9 cellular contexts compared by ENCODE assay signal in the genomic region with DNA sequence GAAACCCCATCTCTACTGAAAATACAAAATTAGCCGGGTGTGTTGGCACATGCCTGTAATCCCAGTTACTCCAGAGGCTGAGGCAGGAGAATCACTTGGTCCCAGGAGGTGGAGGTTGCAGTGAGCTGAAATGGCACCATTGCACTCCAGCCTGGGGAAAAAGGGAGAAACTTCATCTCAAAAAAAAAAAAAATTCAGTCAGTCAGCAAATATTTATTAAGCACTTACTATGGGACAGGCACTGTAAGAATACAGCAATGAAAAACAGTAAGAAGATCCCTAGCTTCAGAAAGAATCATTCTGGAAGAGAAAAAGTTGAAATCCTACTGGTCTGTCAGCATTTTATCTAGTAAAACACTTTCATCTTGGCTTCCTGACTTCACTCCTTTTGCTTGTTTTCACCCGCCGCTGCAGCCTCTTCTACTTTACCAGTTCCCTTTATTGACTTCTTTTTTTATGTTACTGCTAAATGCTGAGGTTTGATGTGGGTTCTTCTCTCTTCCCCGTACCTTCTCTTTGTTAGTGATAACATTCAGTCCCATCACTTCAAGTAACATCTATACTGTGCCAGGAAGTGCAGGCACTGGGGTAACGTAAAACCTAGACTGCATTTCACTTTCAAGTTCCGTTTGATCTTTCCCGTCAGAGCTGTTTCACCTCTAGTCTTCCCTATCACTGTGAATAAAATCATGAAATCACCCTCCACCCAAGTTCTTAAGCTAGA. TPM values are rescaled to one million over a fixed set of nuclear protein-coding genes. Genes with fewer than 3 reads are reported as not detected.
A peak's percentile ranks its signal among the peaks of the same experiment; 100 is the strongest.
DNase-seq lines count a peak whose midpoint lies in the region; ATAC-seq, FAIRE-seq and TF ChIP-seq lines count a peak whose summit lies in the region.
"Had no signal": no experiment of that assay in that cellular context is flagged by ENCODE, and none has a peak within 500 bp of the region (broad histone marks: within the 10 kb centered on the region; RNA-seq: fewer than 3 reads in every experiment).

No MANE protein-coding gene starts in this region.

- H3K36me3 ChIP-seq in Loucy (ENCODE audit: insufficient read depth, low read length) (no peaks in the 10 kb centered on the region), trophoblast cell (ENCODE audit: control insufficient read depth in 1 of 2, insufficient read depth in 2 of 2, low read length in 2 of 2) (no peaks in the 10 kb centered on the region)

- TF ChIP-seq POLR2A in GM12891 (IDR thresholded peaks at IDR 0.05; ENCODE audit: low read depth, low read length), result peak; percentile 51; the same call in 1 of the 2 replicates

- H3K4me2 ChIP-seq in Loucy (ENCODE audit: low read depth, low read length, poor library complexity, severe bottlenecking), result peak overlapping the region; percentile 53
- H3K4me2 ChIP-seq in trophoblast cell (ENCODE audit: low read length), result no peak overlapping the region

- no CpG with 5 or more reads among the region's 7 CpGs for WGBS in trophoblast cell (ENCODE audit: extremely low coverage, insufficient coverage, insufficient read length)

- TF ChIP-seq CTCF in Loucy (conservative IDR thresholded peaks at IDR 0.05; ENCODE audit: low read length), result no peak

- H4K8ac ChIP-seq in trophoblast cell (ENCODE audit: low read depth, low read length), result no peak overlapping the region

- H2BK12ac ChIP-seq in trophoblast cell (ENCODE audit: low read length), result no peak overlapping the region

- H3K27ac ChIP-seq in trophoblast cell (ENCODE audit: low read depth, low read length), result no peak overlapping the region

- H3K9me2 ChIP-seq in Loucy (replicated peaks; ENCODE audit: low read depth, low read length), result no peaks in the 10 kb centered on the region

- no peak overlapping the region for H3K14ac ChIP-seq in trophoblast cell (ENCODE audit: low read length)

- no peaks in the 10 kb centered on the region for H3K27me3 ChIP-seq in Loucy (ENCODE audit: insufficient read depth, low read length, poor library complexity, severe bottlenecking)
- no peaks in the 10 kb centered on the region for H3K27me3 ChIP-seq in trophoblast cell (ENCODE audit: insufficient read depth, low read length)

- no peak overlapping the region for H3K18ac ChIP-seq in trophoblast cell (ENCODE audit: low read length)

- H3K9ac ChIP-seq in Loucy (ENCODE audit: low read depth, low read length, poor library complexity, severe bottlenecking), result peak overlapping the region; percentile 75
- no peak overlapping the region for H3K9ac ChIP-seq in trophoblast cell (ENCODE audit: low read length)

- H3K4me1 ChIP-seq in Loucy (ENCODE audit: insufficient read depth, low read length, poor library complexity, severe bottlenecking), result peaks cover 19% of the 10 kb centered on the region
- H3K4me1 ChIP-seq in trophoblast cell (ENCODE audit: control insufficient read depth in 1 of 2, insufficient read depth in 2 of 2, low read length in 2 of 2), result no peaks in the 10 kb centered on the region

- peak overlapping the region; percentile 88 for H3K27ac Mint-ChIP-seq in activated naive CD4-positive, alpha-beta T cell treated with anti-CD3 and anti-CD28 coated beads for 36 hours

- CTCF ChIA-PET in activated naive CD4-positive, alpha-beta T cell treated with anti-CD3 and anti-CD28 coated beads for 36 hours (lab: Charles Lee), result interaction anchor here (1.3 kb wide), 1 partner anchor 9 kb away, joined by 4 read pairs; no protein-coding TSS in a partner anchor

- H2AFZ ChIP-seq in Loucy (ENCODE audit: low read length), result peak overlapping the region; percentile 61
- no peak overlapping the region for H2AFZ ChIP-seq in trophoblast cell (ENCODE audit: insufficient read depth, low read length, poor library complexity)

- peak; percentile 90 for FAIRE-seq in GM12891 (lab: Jason Lieb, UNC)

- no peak overlapping the region for H3K4ac ChIP-seq in trophoblast cell (ENCODE audit: low read depth, low read length)

- no peaks in the 10 kb centered on the region for H3K9me3 Mint-ChIP-seq in activated naive CD4-positive, alpha-beta T cell treated with anti-CD3 and anti-CD28 coated beads for 36 hours

- no peaks in the 10 kb centered on the region for H3K79me1 ChIP-seq in trophoblast cell (ENCODE audit: low read length)

- H4K12ac ChIP-seq in trophoblast cell (ENCODE audit: low read depth, low read length), result no peak overlapping the region

- H3K4me3 ChIP-seq in Loucy (ENCODE audit: low read length, poor library complexity, severe bottlenecking) (peak overlapping the region; percentile 71), trophoblast cell (ENCODE audit: low read depth, low read length) (no peak overlapping the region)
- H3K4me3 ChIP-seq: skin epidermis had no signal

- ATAC-seq in GM21723 (IDR thresholded peaks at IDR 0.05; ENCODE audit: unreplicated experiment) (peak; percentile 97), left lobe of liver (no peak)

- no peak overlapping the region for H2BK120ac ChIP-seq in trophoblast cell (ENCODE audit: insufficient read depth, low read length, poor library complexity)

- H3K4me1 Mint-ChIP-seq in activated naive CD4-positive, alpha-beta T cell treated with anti-CD3 and anti-CD28 coated beads for 36 hours (ENCODE audit: low read depth), result peaks cover 33% of the 10 kb centered on the region

- H2BK5ac ChIP-seq in trophoblast cell (ENCODE audit: low read depth, low read length, poor library complexity), result no peak overlapping the region

- H3K27me3 Mint-ChIP-seq in activated naive CD4-positive, alpha-beta T cell treated with anti-CD3 and anti-CD28 coated beads for 36 hours (ENCODE audit: low read depth), result no peaks in the 10 kb centered on the region

- H4K91ac ChIP-seq in trophoblast cell (ENCODE audit: low read depth, low read length), result no peak overlapping the region

- no peak overlapping the region for H3K23ac ChIP-seq in trophoblast cell (ENCODE audit: low read length)

- H3K9me3 ChIP-seq in Loucy (ENCODE audit: insufficient read depth, low read depth, low read length) (no peaks in the 10 kb centered on the region), trophoblast cell (ENCODE audit: insufficient read depth, low read depth, low read length) (no peaks in the 10 kb centered on the region)

- intact Hi-C loops in activated naive CD4-positive, alpha-beta T cell treated with anti-CD3 and anti-CD28 coated beads for 36 hours (cut with micrococcal nuclease), result loop anchor here (1.0 to 2.0 kb wide), 5 partner anchors 11 to 1847 kb away; partner anchors contain the start of genes SS18 and TAF4B

- peaks cover 14% of the 10 kb centered on the region; the same call in 1 of the 2 replicates for H3F3A ChIP-seq in Loucy (ENCODE audit: low read depth)

- no peaks in the 10 kb centered on the region for H4K20me1 ChIP-seq in Loucy (ENCODE audit: insufficient read depth, low read length, poor library complexity, severe bottlenecking)

- H3K4me3 Mint-ChIP-seq in activated naive CD4-positive, alpha-beta T cell treated with anti-CD3 and anti-CD28 coated beads for 36 hours, result peak overlapping the region; percentile 44

- H2AK5ac ChIP-seq in trophoblast cell (ENCODE audit: low read length), result no peak overlapping the region

- DNase-seq in GM12891 (ENCODE audit: insufficient read length, low spot score), result no peak
- DNase-seq in activated naive CD4-positive, alpha-beta T cell treated with anti-CD3 and anti-CD28 coated beads for 36 hours, result peak; percentile 82
- no peak for DNase-seq in left lobe of liver (ENCODE audit: low spot score)
- no peak for DNase-seq in Ammon's horn (ENCODE audit: low spot score)
- no peak for DNase-seq in trophoblast cell
- DNase-seq in SHP77 treated with DMSO at 0.1 percent for 48 hours (lab: John Stamatoyannopoulos, UW), result no peak

- H3K36me3 Mint-ChIP-seq in activated naive CD4-positive, alpha-beta T cell treated with anti-CD3 and anti-CD28 coated beads for 36 hours (ENCODE audit: low read depth), result no peaks in the 10 kb centered on the region

- H3K79me2 ChIP-seq in Loucy (ENCODE audit: insufficient read depth, low read length) (no peaks in the 10 kb centered on the region), trophoblast cell (ENCODE audit: control insufficient read depth, insufficient read depth, low read length, poor library complexity) (no peaks in the 10 kb centered on the region)

TF ChIP-seq in GM12891, 5 proteins besides CTCF, POLR2A, EP300 and RAD21:
- no peak for TF ChIP-seq PAX5 (IDR thresholded peaks at IDR 0.05; ENCODE audit: insufficient read depth, low read length, severe bottlenecking)
- TF ChIP-seq SPI1 (IDR thresholded peaks at IDR 0.05; ENCODE audit: low read depth, low read length), result peak; percentile 64
- no peak for TF ChIP-seq POLR2AphosphoS5 (IDR thresholded peaks at IDR 0.05; ENCODE audit: low read depth, low read length)

RNA-seq across cellular contexts. Expression of gene TAF4B, which starts 10.8 kb away (rescaled TPM):
- polyA plus RNA-seq in GM12891 (2012; ENCODE audit: low read depth, missing spikeins), result 4.7 TPM
- 10 to 100 TPM; 15.9 to 16.3 TPM for total RNA-seq in activated naive CD4-positive, alpha-beta T cell treated with anti-CD3 and anti-CD28 coated beads for 36 hours
- 0.20 TPM for total RNA-seq in left lobe of liver
- polyA plus RNA-seq in trophoblast cell (2013), result 9.3 and 9.5 TPM in 2 replicates

Comparison
In these comparisons a context has a peak if more than half of its experiments do, and no peak if none do; other contexts are left out.
1. RNA of gene TAF4B, which starts 10.8 kb away (total RNA-seq): 15.9 to 16.3 TPM in activated naive CD4-positive, alpha-beta T cell treated with anti-CD3 and anti-CD28 coated beads for 36 hours; 0.20 TPM in left lobe of liver (single experiment); every median in the first group is over 10 times any median in the second.